In genomic region chrX:9788908-9789307, GRCh38 we compare ENCODE assay signal across 16 cellular contexts. TPM values are rescaled to one million over a fixed set of nuclear protein-coding genes. Genes with fewer than 3 reads are reported as not detected.
A peak's percentile ranks its signal among the peaks of the same experiment; 100 is the strongest.
DNase-seq lines count a peak whose midpoint lies in the region; ATAC-seq and TF ChIP-seq lines count a peak whose summit lies in the region.
"Had no signal": no experiment of that assay in that cellular context is flagged by ENCODE, and none has a peak within 500 bp of the region (broad histone marks: within the 10 kb centered on the region; RNA-seq: fewer than 3 reads in every experiment).

No MANE protein-coding gene starts in this region.

- TF ChIP-seq EP300 in tibial nerve (IDR thresholded peaks at IDR 0.05): no peak

- H3K36me3 ChIP-seq in lung (ENCODE audit: control insufficient read depth in 2 of 2, insufficient read depth in 2 of 2, low read length in 2 of 2) (no peaks in the 10 kb centered on the region), tibial nerve (no peaks in the 10 kb centered on the region)
- H3K36me3 ChIP-seq: SJSA1 had no signal

- H3K4me1 ChIP-seq in lung (ENCODE audit: control insufficient read depth in 2 of 2, insufficient read depth in 2 of 2, low read length in 2 of 2) (peaks cover 0 to 7% of the 10 kb centered on the region in 2 donors), tibial nerve (peaks cover 0 to 14% (median 0%) of the 10 kb centered on the region in 4 donors)

- peaks cover 0 to 7% of the 10 kb centered on the region in 2 donors for H3K9me3 ChIP-seq in lung (ENCODE audit: control insufficient read depth in 2 of 2, insufficient read depth in 1 of 2, low read length in 1 of 2)
- H3K9me3 ChIP-seq in tibial nerve: no peaks in the 10 kb centered on the region
- H3K9me3 ChIP-seq: SJSA1 had no signal

- WGBS in lung, 2 donors: 10 to 32% methylated on average over 2 of the region's 2 CpGs
- 12 to 23% methylated on average over 2 of the region's 2 CpGs for WGBS in tibial nerve, 2 donors

- H3K4me3 ChIP-seq in cardiac fibroblast (replicated peaks in 1 of 2; ENCODE audit: low read depth in 2 of 2, low read length in 2 of 2) (no peak overlapping the region), lung (no peak overlapping the region), tibial nerve (no peak overlapping the region)
- H3K4me3 ChIP-seq: SJSA1 had no signal

- ATAC-seq in lung (ENCODE audit: insufficient read depth, low FRiP score): peak; percentile 39
- no peak for ATAC-seq in GM21367 (IDR thresholded peaks at IDR 0.05; ENCODE audit: unreplicated experiment)

- TF ChIP-seq POLR2A in tibial nerve (IDR thresholded peaks at IDR 0.05): no peak

- no peak for TF ChIP-seq CTCF in cardiac fibroblast (IDR thresholded peaks at IDR 0.05; ENCODE audit: low read depth, low read length)
- no peak for TF ChIP-seq CTCF in lung (IDR thresholded peaks at IDR 0.05; ENCODE audit: control extremely low read depth, extremely low read depth)
- TF ChIP-seq CTCF in tibial nerve (IDR thresholded peaks at IDR 0.05): no peak

- peaks cover 12% of the 10 kb centered on the region for H3K27me3 ChIP-seq in lung (ENCODE audit: control insufficient read depth, insufficient read depth)
- peaks cover 0 to 33% of the 10 kb centered on the region in 2 donors for H3K27me3 ChIP-seq in tibial nerve

- H3K27ac ChIP-seq in lung (ENCODE audit: low read depth in 1 of 2, low read length in 1 of 2): peak overlapping the region in 1 of 2 donors; percentile 19
- no peak overlapping the region for H3K27ac ChIP-seq in tibial nerve
- H3K27ac ChIP-seq: SJSA1 had no signal

- DNase-seq in COLO829 (ENCODE audit: low spot score): peak; percentile 21
- peak; percentile 16 for DNase-seq in NCI-H146 (lab: John Stamatoyannopoulos, UW)
- DNase-seq in cardiac fibroblast (ENCODE audit: low read depth in 2 of 2): peak; percentile 25 to 57
- DNase-seq in lung (ENCODE audit: low spot score): peak; percentile 35
- no peak for DNase-seq in activated T-cell treated with anti-CD3 and anti-CD28 coated beads for 4 hours
- DNase-seq in tibial nerve (ENCODE audit: low spot score in 2 of 2): no peak
- no peak for DNase-seq in AML-193 (lab: John Stamatoyannopoulos, UW)
- DNase-seq: activated CD4-positive, CD25-positive, alpha-beta regulatory T cell treated with anti-CD3 and anti-CD28 coated beads, Interleukin-2, amount 50 U/mL, for 72 hours; activated gamma-delta T cell; cortex of kidney; head of caudate nucleus; NCI-H1930 had no signal

RNA-seq across cellular contexts. Expression of gene SHROOM2, which starts 2.7 kb away (rescaled TPM):
- total RNA-seq in lung (10 to 100 TPM in 1 of 2 donors, 1 to 10 TPM in 1; 6.0 to 15.5 TPM), tibial nerve (1 to 10 TPM; 2.7 to 5.0 (median 3.6) TPM)
- 1 to 10 TPM; 3.0 to 3.9 TPM for polyA plus RNA-seq in lung

RNA-seq across cellular contexts. Expression of gene GPR143, which starts 23.3 kb away (rescaled TPM):
- total RNA-seq in lung (1 to 10 TPM; 1.3 to 2.7 TPM), tibial nerve (under 1 TPM in 1 of 4 donors, not detected in 3; 0.21 TPM)
- 1 to 10 TPM in 1 of 2 donors, under 1 TPM in 1; 0.77 to 1.6 TPM for polyA plus RNA-seq in lung
- total RNA-seq: myocyte, SJSA1 had no signal
- polyA plus RNA-seq: BJ had no signal

Comparison
In these comparisons a context has a peak if more than half of its experiments do, and no peak if none do; other contexts are left out.
1. DNase-seq: peak in COLO829 (single experiment), NCI-H146 (single experiment), cardiac fibroblast (2 of 2) and lung (single experiment); none in activated T-cell treated with anti-CD3 and anti-CD28 coated beads for 4 hours (single experiment), tibial nerve (0 of 2) and AML-193 (0 of 2).